Comparison of ENCODE assay signal across 8 cellular contexts in genomic region chr2:108621087-108621559, GRCh38.
DNase-seq lines count a peak whose midpoint lies in the region; ATAC-seq and TF ChIP-seq lines count a peak whose summit lies in the region.

No MANE protein-coding gene starts in this region.

- H3K27ac Mint-ChIP-seq in activated T-helper 1 cell treated with anti-CD3 and anti-CD28 coated beads, Interleukin-12 subunit alpha, Interleukin-12 subunit beta, Interleukin-2, Interleukin-4 antibody, amounts not matched to agents 30 ng/mL and 10 ng/mL and 1 ng/mL, durations not matched to agents 14 hours and 24 hours and 36 hours = peak overlapping the region; percentile 93

- H2AFZ ChIP-seq in hepatocyte = no peak overlapping the region

- 25% methylated on average over 8 of the region's 8 CpGs for WGBS in hepatocyte (ENCODE audit: low lambda C conversion rate, missing lambda C conversion rate)

- peak overlapping the region; percentile 97 for H3K4me3 Mint-ChIP-seq in activated T-helper 1 cell treated with anti-CD3 and anti-CD28 coated beads, Interleukin-12 subunit alpha, Interleukin-12 subunit beta, Interleukin-2, Interleukin-4 antibody, amounts not matched to agents 30 ng/mL and 10 ng/mL and 1 ng/mL, durations not matched to agents 14 hours and 24 hours and 36 hours

- H3K36me3 Mint-ChIP-seq in activated T-helper 1 cell treated with anti-CD3 and anti-CD28 coated beads, Interleukin-12 subunit alpha, Interleukin-12 subunit beta, Interleukin-2, Interleukin-4 antibody, amounts not matched to agents 30 ng/mL and 10 ng/mL and 1 ng/mL, durations not matched to agents 14 hours and 24 hours and 36 hours (ENCODE audit: low read depth) = peaks cover 5% of the 10 kb centered on the region

- peaks cover 46 to 83% (median 57%) of the 10 kb centered on the region in 10 experiments for H3K4me1 ChIP-seq in BLaER1 treated with 17β-estradiol and CSF1 and Interleukin-3, amounts not matched to agents 10 nM and 100 nM
- peaks cover 47% of the 10 kb centered on the region for H3K4me1 ChIP-seq in hepatocyte (ENCODE audit: insufficient read depth)
- H3K4me1 ChIP-seq in uterus = peaks cover 7 to 13% of the 10 kb centered on the region in 2 donors

- no peak for TF ChIP-seq POLR2A in uterus (IDR thresholded peaks at IDR 0.05)

- DNase-seq in OCI-M1 (lab: John Stamatoyannopoulos, UW) (peak; percentile 65), hepatocyte (ENCODE audit: low spot score) (peak; percentile 65), uterus (no peak)
- DNase-seq in activated T-helper 1 cell treated with anti-CD3 and anti-CD28 coated beads, Interleukin-12 subunit alpha, Interleukin-12 subunit beta, Interleukin-2, Interleukin-4 antibody, amounts not matched to agents 30 ng/mL and 10 ng/mL and 1 ng/mL, durations not matched to agents 14 hours and 24 hours and 36 hours (ENCODE audit: low spot score) = peak; percentile 75
- peak; percentile 63 to 65 for DNase-seq in stimulated activated CD4-positive, alpha-beta T cell treated with anti-CD3 and anti-CD28 coated beads, Interleukin-15, amount 100 ng/mL, for 48 hours (ENCODE audit: low read depth in 2 of 2)

- H3K27me3 ChIP-seq in BLaER1 treated with 17β-estradiol and CSF1 and Interleukin-3, amounts not matched to agents 10 nM and 100 nM = no peaks in the 10 kb centered on the region
- no peaks in the 10 kb centered on the region for H3K27me3 ChIP-seq in hepatocyte
- no peaks in the 10 kb centered on the region for H3K27me3 ChIP-seq in uterus

- peaks cover 33 to 91% (median 60%) of the 10 kb centered on the region in 11 experiments; a peak in 20 of 22 replicates for H4K20me1 ChIP-seq in BLaER1 treated with 17β-estradiol and CSF1 and Interleukin-3, amounts not matched to agents 10 nM and 100 nM
- peaks cover 5% of the 10 kb centered on the region for H4K20me1 ChIP-seq in hepatocyte (ENCODE audit: insufficient read depth, poor library complexity, severe bottlenecking)

- ATAC-seq in GM19328 (IDR thresholded peaks at IDR 0.05; ENCODE audit: unreplicated experiment) (peak; percentile 100), HG03354 (IDR thresholded peaks at IDR 0.05; ENCODE audit: poor library complexity, severe bottlenecking, unreplicated experiment) (peak; percentile 100)

- H3K9me3 ChIP-seq in BLaER1 treated with 17β-estradiol and CSF1 and Interleukin-3, amounts not matched to agents 10 nM and 100 nM (replicated peaks in 1 of 11) = no peaks in the 10 kb centered on the region
- no peaks in the 10 kb centered on the region for H3K9me3 ChIP-seq in hepatocyte (ENCODE audit: low read depth)
- no peaks in the 10 kb centered on the region for H3K9me3 ChIP-seq in uterus

- peak overlapping the region; percentile 70 to 89 (median 76) for H3K4me2 ChIP-seq in BLaER1 treated with 17β-estradiol and CSF1 and Interleukin-3, amounts not matched to agents 10 nM and 100 nM
- peak overlapping the region; percentile 77 for H3K4me2 ChIP-seq in hepatocyte

- H3K9me3 Mint-ChIP-seq in activated T-helper 1 cell treated with anti-CD3 and anti-CD28 coated beads, Interleukin-12 subunit alpha, Interleukin-12 subunit beta, Interleukin-2, Interleukin-4 antibody, amounts not matched to agents 30 ng/mL and 10 ng/mL and 1 ng/mL, durations not matched to agents 14 hours and 24 hours and 36 hours = no peaks in the 10 kb centered on the region

- intact Hi-C loops in activated T-helper 1 cell treated with anti-CD3 and anti-CD28 coated beads, Interleukin-12 subunit alpha, Interleukin-12 subunit beta, Interleukin-2, Interleukin-4 antibody, amounts not matched to agents 30 ng/mL and 10 ng/mL and 1 ng/mL, durations not matched to agents 14 hours and 24 hours and 36 hours (cut with micrococcal nuclease) = loop anchor here (1.0 to 10.0 kb wide), 4 partner anchors 8 to 414 kb away; partner anchors contain the start of gene LIMS1
- intact Hi-C loops in uterus (cut with DNase I; ENCODE audit: low total_unique reads) = no loop called here

- TF ChIP-seq CTCF in hepatocyte (IDR thresholded peaks at IDR 0.05; ENCODE audit: poor library complexity) = no peak
- TF ChIP-seq CTCF in uterus (IDR thresholded peaks at IDR 0.05) = no peak

- no peak overlapping the region for H3K4me3 ChIP-seq in BLaER1 treated with 17β-estradiol and CSF1 and Interleukin-3, amounts not matched to agents 10 nM and 100 nM
- H3K4me3 ChIP-seq in hepatocyte (no peak overlapping the region), uterus (no peak overlapping the region)

- H3K9me2 ChIP-seq in hepatocyte (replicated peaks; ENCODE audit: insufficient read depth) = no peaks in the 10 kb centered on the region

- H3K36me3 ChIP-seq in BLaER1 treated with 17β-estradiol and CSF1 and Interleukin-3, amounts not matched to agents 10 nM and 100 nM = peaks cover 0 to 4% (median 0%) of the 10 kb centered on the region in 11 experiments; a peak in 1 of 22 replicates
- H3K36me3 ChIP-seq in hepatocyte (replicated peaks; ENCODE audit: insufficient read depth, low read depth) (no peaks in the 10 kb centered on the region), uterus (no peaks in the 10 kb centered on the region)

- H3K27ac ChIP-seq in BLaER1 treated with 17β-estradiol and CSF1 and Interleukin-3, amounts not matched to agents 10 nM and 100 nM = peak overlapping the region in 7 of 11 experiments; percentile 22 to 53 (median 44); a peak in 11 of 22 replicates
- peak overlapping the region; percentile 81 for H3K27ac ChIP-seq in hepatocyte
- H3K27ac ChIP-seq in uterus = peak overlapping the region in 1 of 2 donors; percentile 42

- H3K9ac ChIP-seq in BLaER1 treated with 17β-estradiol and CSF1 and Interleukin-3, amounts not matched to agents 10 nM and 100 nM = peak overlapping the region in 6 of 11 experiments; percentile 5 to 41 (median 17); a peak in 7 of 22 replicates

- peaks cover 91% of the 10 kb centered on the region for H3K79me2 ChIP-seq in hepatocyte

- no peaks in the 10 kb centered on the region for H3K27me3 Mint-ChIP-seq in activated T-helper 1 cell treated with anti-CD3 and anti-CD28 coated beads, Interleukin-12 subunit alpha, Interleukin-12 subunit beta, Interleukin-2, Interleukin-4 antibody, amounts not matched to agents 30 ng/mL and 10 ng/mL and 1 ng/mL, durations not matched to agents 14 hours and 24 hours and 36 hours (ENCODE audit: insufficient read depth)

- peaks cover 86% of the 10 kb centered on the region for H3K4me1 Mint-ChIP-seq in activated T-helper 1 cell treated with anti-CD3 and anti-CD28 coated beads, Interleukin-12 subunit alpha, Interleukin-12 subunit beta, Interleukin-2, Interleukin-4 antibody, amounts not matched to agents 30 ng/mL and 10 ng/mL and 1 ng/mL, durations not matched to agents 14 hours and 24 hours and 36 hours (ENCODE audit: low read depth)

Comparison
In these comparisons a context has a peak if more than half of its experiments do, and no peak if none do; other contexts are left out.
1. DNase-seq: peak in OCI-M1 (single experiment), activated T-helper 1 cell treated with anti-CD3 and anti-CD28 coated beads, Interleukin-12 subunit alpha, Interleukin-12 subunit beta, Interleukin-2, Interleukin-4 antibody, amounts not matched to agents 30 ng/mL and 10 ng/mL and 1 ng/mL, durations not matched to agents 14 hours and 24 hours and 36 hours (single experiment), hepatocyte (single experiment) and stimulated activated CD4-positive, alpha-beta T cell treated with anti-CD3 and anti-CD28 coated beads, Interleukin-15, amount 100 ng/mL, for 48 hours (2 of 2); none in uterus (0 of 2).